Comparison of ENCODE assay signal across 34 cellular contexts in the genomic region with DNA sequence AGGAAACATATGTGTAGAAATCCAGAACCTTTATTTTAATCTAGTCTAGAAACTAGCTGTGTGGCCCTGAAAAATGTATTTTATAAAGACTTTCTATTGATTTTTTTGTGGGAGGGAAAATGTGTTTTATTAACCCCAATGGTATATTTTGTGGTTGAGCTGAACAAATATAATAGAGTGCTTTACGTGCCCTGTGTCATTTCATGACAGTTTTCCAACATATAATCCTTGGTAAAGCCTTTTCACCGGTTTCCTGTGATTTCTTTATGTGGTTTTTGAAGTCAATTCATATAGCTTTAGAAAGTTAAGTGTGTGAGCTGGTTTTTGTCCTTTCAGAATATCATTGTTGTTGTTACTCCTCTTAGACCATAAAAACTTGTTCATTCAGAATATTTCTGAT.
"Had no signal": no experiment of that assay in that cellular context is flagged by ENCODE, and none has a peak within 500 bp of the region (broad histone marks: within the 10 kb centered on the region; RNA-seq: fewer than 3 reads in every experiment).

No MANE protein-coding gene starts in this region.

- H3K36me3 ChIP-seq: MG63 had no signal

- DNase-seq: Karpas-422, Kasumi-1, MG63, MM.1S, MV-4-11, NCI-H1048, NCI-H1092, NCI-H1092 treated with DMSO at 0.1 percent for 48 hours, NCI-H1105, NCI-H1105 treated with DMSO at 0.1 percent for 48 hours, NCI-H1417, NCI-H1417 treated with DMSO at 0.1 percent for 48 hours, NCI-H1436, NCI-H1436 treated with DMSO at 0.1 percent for 48 hours, NCI-H146, NCI-H1694, NCI-H1694 treated with DMSO at 0.1 percent for 48 hours, NCI-H187, NCI-H187 treated with DMSO at 0.1 percent for 48 hours, NCI-H1930, NCI-H2029, NCI-H2029 treated with DMSO at 0.1 percent for 48 hours, NCI-H2081, NCI-H2081 treated with DMSO at 0.1 percent for 48 hours, NCI-H2107, NCI-H2171, NCI-H2171 treated with DMSO at 0.1 percent for 48 hours, NCI-H2227 treated with DMSO at 0.1 percent for 48 hours, NCI-H226, NCI-H345, NCI-H446, NCI-H446 treated with DMSO at 0.1 percent for 48 hours, NCI-H510A, NCI-H510A treated with DMSO at 0.1 percent for 48 hours had no signal

- H3K4me3 ChIP-seq: MG63 had no signal

- H3K27me3 ChIP-seq: MG63 had no signal

- H3K9me3 ChIP-seq: MG63 had no signal
